In the genomic region with DNA sequence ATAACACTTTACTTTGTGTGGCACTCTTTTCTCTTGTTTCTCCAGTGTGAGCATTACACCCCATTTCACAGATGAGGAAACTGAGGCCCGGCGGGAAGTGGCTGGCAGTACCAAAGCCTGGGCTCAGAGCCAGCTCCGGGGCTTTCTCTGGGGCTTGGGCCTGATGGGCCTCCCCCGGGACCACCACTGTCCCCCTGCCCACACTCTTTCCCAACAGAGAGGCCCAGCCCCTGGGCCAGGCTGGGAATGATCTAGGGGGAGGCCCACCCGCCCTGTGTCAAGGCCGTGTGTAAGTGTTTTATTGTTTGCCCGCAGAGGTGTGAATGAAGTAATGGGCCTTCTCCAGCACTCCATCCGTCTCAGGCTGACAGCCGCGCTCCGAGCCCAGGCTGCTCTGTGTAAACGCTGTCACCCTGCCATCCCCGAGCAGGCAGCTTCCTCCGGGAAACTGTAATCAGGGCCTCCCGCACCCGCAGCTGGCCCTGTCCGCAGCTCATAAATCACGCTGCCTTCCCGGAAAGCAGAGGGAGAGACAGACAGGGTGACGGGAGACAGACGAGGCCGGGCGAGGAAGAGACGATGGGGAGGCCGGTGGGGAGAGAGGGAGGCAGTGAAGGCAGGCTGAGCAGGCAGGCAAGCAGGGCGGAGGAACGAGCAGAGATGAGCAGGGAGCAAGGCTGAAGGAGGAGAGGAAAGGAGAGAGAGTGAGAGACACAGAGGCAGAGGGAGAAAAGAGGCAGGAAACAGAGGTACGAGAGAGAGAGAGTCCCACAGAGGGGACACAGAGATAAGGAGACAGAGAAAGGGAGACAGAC, we compare ENCODE assay signal across 1 cellular context.
A peak's percentile ranks its signal among the peaks of the same experiment; 100 is the strongest.
TF ChIP-seq lines count a peak whose summit lies in the region.

No MANE protein-coding gene starts in this region.

TF ChIP-seq in K562, 482 proteins besides CTCF, POLR2A, EP300 and RAD21 (continued from another document and continues in another):
- TF ChIP-seq, protein P1, sequence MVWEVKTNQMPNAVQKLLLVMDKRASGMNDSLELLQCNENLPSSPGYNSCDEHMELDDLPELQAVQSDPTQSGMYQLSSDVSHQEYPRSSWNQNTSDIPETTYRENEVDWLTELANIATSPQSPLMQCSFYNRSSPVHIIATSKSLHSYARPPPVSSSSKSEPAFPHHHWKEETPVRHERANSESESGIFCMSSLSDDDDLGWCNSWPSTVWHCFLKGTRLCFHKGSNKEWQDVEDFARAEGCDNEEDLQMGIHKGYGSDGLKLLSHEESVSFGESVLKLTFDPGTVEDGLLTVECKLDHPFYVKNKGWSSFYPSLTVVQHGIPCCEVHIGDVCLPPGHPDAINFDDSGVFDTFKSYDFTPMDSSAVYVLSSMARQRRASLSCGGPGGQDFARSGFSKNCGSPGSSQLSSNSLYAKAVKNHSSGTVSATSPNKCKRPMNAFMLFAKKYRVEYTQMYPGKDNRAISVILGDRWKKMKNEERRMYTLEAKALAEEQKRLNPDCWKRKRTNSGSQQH (CRISPR knock-in tag; IDR thresholded peaks at IDR 0.05), result peak; percentile 82; the same call in 1 of the 2 replicates
- TF ChIP-seq CHD4 (IDR thresholded peaks at IDR 0.05; ENCODE audit: insufficient read depth, insufficient replicate concordance, low read depth, low read length, poor library complexity, severe bottlenecking) (no peak), FOSL1 (tag; conservative IDR thresholded peaks at IDR 0.05) (no peak), ZNF232 (CRISPR knock-in tag; IDR thresholded peaks at IDR 0.05) (no peak), TBP (optimal IDR thresholded peaks at IDR 0.05; ENCODE audit: low read depth, low read length) (no peak), POLR2B (IDR thresholded peaks at IDR 0.05; ENCODE audit: low read depth, partially characterized antibody) (no peak), CXXC5 (CRISPR knock-in tag; IDR thresholded peaks at IDR 0.05) (peak; percentile 98), SETDB1 (IDR thresholded peaks at IDR 0.05; ENCODE audit: low read length) (no peak), ZNF165 (CRISPR knock-in tag; IDR thresholded peaks at IDR 0.05; ENCODE audit: borderline replicate concordance) (no peak), RHOXF2B (CRISPR knock-in tag; conservative IDR thresholded peaks at IDR 0.05) (no peak), BDP1 (IDR thresholded peaks at IDR 0.05; ENCODE audit: insufficient read depth, insufficient read length) (no peak), HDAC3 (IDR thresholded peaks at IDR 0.05; ENCODE audit: borderline replicate concordance, partially characterized antibody) (no peak), MEF2D (tag; conservative IDR thresholded peaks at IDR 0.05; ENCODE audit: low read depth) (no peak), L3MBTL2 (IDR thresholded peaks at IDR 0.05) (peak; percentile 56), ZNF282 (CRISPR knock-in tag; IDR thresholded peaks at IDR 0.05) (no peak), CHD2 (IDR thresholded peaks at IDR 0.05; ENCODE audit: low read depth, low read length) (no peak), ZNF79 (CRISPR knock-in tag; IDR thresholded peaks at IDR 0.05; ENCODE audit: low read depth) (no peak)
- TF ChIP-seq, protein P2, sequence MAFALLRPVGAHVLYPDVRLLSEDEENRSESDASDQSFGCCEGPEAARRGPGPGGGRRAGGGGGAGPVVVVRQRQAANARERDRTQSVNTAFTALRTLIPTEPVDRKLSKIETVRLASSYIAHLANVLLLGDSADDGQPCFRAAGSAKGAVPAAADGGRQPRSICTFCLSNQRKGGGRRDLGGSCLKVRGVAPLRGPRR (CRISPR knock-in tag; IDR thresholded peaks at IDR 0.05), result no peak
- TF ChIP-seq, protein P3, sequence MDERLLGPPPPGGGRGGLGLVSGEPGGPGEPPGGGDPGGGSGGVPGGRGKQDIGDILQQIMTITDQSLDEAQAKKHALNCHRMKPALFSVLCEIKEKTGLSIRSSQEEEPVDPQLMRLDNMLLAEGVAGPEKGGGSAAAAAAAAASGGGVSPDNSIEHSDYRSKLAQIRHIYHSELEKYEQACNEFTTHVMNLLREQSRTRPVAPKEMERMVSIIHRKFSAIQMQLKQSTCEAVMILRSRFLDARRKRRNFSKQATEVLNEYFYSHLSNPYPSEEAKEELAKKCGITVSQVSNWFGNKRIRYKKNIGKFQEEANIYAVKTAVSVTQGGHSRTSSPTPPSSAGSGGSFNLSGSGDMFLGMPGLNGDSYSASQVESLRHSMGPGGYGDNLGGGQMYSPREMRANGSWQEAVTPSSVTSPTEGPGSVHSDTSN (CRISPR knock-in tag; IDR thresholded peaks at IDR 0.05; ENCODE audit: low read depth), result peak; percentile 56; the same call in 1 of the 2 replicates
- TF ChIP-seq, protein P3 (tag; conservative IDR thresholded peaks at IDR 0.05; ENCODE audit: low read depth), result peak; percentile 100
- TF ChIP-seq, protein P4, sequence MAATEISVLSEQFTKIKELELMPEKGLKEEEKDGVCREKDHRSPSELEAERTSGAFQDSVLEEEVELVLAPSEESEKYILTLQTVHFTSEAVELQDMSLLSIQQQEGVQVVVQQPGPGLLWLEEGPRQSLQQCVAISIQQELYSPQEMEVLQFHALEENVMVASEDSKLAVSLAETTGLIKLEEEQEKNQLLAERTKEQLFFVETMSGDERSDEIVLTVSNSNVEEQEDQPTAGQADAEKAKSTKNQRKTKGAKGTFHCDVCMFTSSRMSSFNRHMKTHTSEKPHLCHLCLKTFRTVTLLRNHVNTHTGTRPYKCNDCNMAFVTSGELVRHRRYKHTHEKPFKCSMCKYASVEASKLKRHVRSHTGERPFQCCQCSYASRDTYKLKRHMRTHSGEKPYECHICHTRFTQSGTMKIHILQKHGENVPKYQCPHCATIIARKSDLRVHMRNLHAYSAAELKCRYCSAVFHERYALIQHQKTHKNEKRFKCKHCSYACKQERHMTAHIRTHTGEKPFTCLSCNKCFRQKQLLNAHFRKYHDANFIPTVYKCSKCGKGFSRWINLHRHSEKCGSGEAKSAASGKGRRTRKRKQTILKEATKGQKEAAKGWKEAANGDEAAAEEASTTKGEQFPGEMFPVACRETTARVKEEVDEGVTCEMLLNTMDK (IDR thresholded peaks at IDR 0.05; ENCODE audit: borderline replicate concordance, insufficient read depth, low read depth, low read length, poor library complexity, severe bottlenecking), result no peak
- TF ChIP-seq, protein P5, sequence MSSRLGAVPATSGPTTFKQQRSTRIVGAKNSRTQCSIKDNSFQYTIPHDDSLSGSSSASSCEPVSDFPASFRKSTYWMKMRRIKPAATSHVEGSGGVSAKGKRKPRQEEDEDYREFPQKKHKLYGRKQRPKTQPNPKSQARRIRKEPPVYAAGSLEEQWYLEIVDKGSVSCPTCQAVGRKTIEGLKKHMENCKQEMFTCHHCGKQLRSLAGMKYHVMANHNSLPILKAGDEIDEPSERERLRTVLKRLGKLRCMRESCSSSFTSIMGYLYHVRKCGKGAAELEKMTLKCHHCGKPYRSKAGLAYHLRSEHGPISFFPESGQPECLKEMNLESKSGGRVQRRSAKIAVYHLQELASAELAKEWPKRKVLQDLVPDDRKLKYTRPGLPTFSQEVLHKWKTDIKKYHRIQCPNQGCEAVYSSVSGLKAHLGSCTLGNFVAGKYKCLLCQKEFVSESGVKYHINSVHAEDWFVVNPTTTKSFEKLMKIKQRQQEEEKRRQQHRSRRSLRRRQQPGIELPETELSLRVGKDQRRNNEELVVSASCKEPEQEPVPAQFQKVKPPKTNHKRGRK (tag; IDR thresholded peaks at IDR 0.05), result peak; percentile 74
- TF ChIP-seq, protein P6, sequence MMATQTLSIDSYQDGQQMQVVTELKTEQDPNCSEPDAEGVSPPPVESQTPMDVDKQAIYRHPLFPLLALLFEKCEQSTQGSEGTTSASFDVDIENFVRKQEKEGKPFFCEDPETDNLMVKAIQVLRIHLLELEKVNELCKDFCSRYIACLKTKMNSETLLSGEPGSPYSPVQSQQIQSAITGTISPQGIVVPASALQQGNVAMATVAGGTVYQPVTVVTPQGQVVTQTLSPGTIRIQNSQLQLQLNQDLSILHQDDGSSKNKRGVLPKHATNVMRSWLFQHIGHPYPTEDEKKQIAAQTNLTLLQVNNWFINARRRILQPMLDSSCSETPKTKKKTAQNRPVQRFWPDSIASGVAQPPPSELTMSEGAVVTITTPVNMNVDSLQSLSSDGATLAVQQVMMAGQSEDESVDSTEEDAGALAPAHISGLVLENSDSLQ (IDR thresholded peaks at IDR 0.05), result peak; percentile 97
- TF ChIP-seq, protein P7, sequence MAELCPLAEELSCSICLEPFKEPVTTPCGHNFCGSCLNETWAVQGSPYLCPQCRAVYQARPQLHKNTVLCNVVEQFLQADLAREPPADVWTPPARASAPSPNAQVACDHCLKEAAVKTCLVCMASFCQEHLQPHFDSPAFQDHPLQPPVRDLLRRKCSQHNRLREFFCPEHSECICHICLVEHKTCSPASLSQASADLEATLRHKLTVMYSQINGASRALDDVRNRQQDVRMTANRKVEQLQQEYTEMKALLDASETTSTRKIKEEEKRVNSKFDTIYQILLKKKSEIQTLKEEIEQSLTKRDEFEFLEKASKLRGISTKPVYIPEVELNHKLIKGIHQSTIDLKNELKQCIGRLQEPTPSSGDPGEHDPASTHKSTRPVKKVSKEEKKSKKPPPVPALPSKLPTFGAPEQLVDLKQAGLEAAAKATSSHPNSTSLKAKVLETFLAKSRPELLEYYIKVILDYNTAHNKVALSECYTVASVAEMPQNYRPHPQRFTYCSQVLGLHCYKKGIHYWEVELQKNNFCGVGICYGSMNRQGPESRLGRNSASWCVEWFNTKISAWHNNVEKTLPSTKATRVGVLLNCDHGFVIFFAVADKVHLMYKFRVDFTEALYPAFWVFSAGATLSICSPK (IDR thresholded peaks at IDR 0.05; ENCODE audit: borderline replicate concordance), result no peak
- TF ChIP-seq, protein P8, sequence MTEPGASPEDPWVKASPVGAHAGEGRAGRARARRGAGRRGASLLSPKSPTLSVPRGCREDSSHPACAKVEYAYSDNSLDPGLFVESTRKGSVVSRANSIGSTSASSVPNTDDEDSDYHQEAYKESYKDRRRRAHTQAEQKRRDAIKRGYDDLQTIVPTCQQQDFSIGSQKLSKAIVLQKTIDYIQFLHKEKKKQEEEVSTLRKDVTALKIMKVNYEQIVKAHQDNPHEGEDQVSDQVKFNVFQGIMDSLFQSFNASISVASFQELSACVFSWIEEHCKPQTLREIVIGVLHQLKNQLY (CRISPR knock-in tag; conservative IDR thresholded peaks at IDR 0.05), result no peak
- TF ChIP-seq, protein P9, sequence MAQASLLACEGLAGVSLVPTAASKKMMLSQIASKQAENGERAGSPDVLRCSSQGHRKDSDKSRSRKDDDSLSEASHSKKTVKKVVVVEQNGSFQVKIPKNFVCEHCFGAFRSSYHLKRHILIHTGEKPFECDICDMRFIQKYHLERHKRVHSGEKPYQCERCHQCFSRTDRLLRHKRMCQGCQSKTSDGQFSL (CRISPR knock-in tag; IDR thresholded peaks at IDR 0.05), result no peak
- TF ChIP-seq, protein P9 (tag; IDR thresholded peaks at IDR 0.05), result no peak
- TF ChIP-seq, protein P10, sequence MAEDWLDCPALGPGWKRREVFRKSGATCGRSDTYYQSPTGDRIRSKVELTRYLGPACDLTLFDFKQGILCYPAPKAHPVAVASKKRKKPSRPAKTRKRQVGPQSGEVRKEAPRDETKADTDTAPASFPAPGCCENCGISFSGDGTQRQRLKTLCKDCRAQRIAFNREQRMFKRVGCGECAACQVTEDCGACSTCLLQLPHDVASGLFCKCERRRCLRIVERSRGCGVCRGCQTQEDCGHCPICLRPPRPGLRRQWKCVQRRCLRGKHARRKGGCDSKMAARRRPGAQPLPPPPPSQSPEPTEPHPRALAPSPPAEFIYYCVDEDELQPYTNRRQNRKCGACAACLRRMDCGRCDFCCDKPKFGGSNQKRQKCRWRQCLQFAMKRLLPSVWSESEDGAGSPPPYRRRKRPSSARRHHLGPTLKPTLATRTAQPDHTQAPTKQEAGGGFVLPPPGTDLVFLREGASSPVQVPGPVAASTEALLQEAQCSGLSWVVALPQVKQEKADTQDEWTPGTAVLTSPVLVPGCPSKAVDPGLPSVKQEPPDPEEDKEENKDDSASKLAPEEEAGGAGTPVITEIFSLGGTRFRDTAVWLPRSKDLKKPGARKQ (CRISPR knock-in tag; IDR thresholded peaks at IDR 0.05), result no peak
- TF ChIP-seq, protein P11, sequence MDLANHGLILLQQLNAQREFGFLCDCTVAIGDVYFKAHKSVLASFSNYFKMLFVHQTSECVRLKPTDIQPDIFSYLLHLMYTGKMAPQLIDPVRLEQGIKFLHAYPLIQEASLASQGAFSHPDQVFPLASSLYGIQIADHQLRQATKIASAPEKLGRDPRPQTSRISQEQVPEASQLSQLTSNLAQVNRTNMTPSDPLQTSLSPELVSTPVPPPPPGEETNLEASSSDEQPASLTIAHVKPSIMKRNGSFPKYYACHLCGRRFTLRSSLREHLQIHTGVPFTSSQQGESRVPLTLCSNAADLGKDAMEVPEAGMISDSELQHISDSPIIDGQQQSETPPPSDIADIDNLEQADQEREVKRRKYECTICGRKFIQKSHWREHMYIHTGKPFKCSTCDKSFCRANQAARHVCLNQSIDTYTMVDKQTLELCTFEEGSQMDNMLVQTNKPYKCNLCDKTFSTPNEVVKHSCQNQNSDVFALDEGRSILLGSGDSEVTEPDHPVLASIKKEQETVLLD (IDR thresholded peaks at IDR 0.05), result no peak
- TF ChIP-seq, protein P12, sequence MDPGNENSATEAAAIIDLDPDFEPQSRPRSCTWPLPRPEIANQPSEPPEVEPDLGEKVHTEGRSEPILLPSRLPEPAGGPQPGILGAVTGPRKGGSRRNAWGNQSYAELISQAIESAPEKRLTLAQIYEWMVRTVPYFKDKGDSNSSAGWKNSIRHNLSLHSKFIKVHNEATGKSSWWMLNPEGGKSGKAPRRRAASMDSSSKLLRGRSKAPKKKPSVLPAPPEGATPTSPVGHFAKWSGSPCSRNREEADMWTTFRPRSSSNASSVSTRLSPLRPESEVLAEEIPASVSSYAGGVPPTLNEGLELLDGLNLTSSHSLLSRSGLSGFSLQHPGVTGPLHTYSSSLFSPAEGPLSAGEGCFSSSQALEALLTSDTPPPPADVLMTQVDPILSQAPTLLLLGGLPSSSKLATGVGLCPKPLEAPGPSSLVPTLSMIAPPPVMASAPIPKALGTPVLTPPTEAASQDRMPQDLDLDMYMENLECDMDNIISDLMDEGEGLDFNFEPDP (CRISPR knock-in tag; IDR thresholded peaks at IDR 0.05), result no peak
- TF ChIP-seq, protein P13, sequence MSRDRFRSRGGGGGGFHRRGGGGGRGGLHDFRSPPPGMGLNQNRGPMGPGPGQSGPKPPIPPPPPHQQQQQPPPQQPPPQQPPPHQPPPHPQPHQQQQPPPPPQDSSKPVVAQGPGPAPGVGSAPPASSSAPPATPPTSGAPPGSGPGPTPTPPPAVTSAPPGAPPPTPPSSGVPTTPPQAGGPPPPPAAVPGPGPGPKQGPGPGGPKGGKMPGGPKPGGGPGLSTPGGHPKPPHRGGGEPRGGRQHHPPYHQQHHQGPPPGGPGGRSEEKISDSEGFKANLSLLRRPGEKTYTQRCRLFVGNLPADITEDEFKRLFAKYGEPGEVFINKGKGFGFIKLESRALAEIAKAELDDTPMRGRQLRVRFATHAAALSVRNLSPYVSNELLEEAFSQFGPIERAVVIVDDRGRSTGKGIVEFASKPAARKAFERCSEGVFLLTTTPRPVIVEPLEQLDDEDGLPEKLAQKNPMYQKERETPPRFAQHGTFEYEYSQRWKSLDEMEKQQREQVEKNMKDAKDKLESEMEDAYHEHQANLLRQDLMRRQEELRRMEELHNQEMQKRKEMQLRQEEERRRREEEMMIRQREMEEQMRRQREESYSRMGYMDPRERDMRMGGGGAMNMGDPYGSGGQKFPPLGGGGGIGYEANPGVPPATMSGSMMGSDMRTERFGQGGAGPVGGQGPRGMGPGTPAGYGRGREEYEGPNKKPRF (IDR thresholded peaks at IDR 0.05; ENCODE audit: low read depth, low read length), result no peak
